Comparison of ENCODE assay signal across 1 cellular context in the genomic region with DNA sequence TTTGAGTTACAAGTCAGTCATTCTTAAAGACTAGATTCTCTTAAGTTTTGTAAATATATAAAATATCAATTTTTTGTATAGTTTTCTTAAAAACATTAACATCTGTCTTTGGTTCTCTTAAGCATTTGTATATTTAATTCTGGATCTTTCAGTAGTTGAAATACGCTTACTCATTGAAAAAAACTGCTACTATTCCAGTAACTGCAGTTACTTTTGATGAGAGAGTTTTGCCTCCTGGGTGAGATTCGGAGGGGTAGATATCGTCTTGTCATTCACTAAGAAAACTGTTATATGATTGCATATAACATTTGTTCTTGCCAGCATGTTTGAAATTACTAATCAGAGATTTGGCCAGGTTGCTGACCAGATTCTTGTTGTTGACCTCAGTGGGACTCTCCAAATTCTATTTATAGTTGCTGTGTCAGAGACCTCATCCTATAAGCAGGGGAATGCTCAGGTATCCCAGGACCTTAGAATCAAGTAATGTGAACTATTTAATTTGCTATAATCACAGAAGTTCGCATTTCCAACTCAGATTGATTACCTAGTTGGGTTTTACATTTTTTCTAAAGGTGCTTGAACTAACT.
TF ChIP-seq lines count a peak whose summit lies in the region.

No MANE protein-coding gene starts in this region.

TF ChIP-seq in K562, 482 proteins besides CTCF, POLR2A, EP300 and RAD21 (continued from another document):
- TF ChIP-seq ZNF512 (tag; IDR thresholded peaks at IDR 0.05) = no peak
- no peak for TF ChIP-seq RBM25 (IDR thresholded peaks at IDR 0.05; ENCODE audit: low read depth, low read length, severe bottlenecking)
- TF ChIP-seq MAFK (IDR thresholded peaks at IDR 0.05; ENCODE audit: low read length) = peak; percentile 68; the same call in 1 of the 2 replicates
- TF ChIP-seq TSC22D4 (tag; IDR thresholded peaks at IDR 0.05) = no peak
- TF ChIP-seq HDAC8 (tag; IDR thresholded peaks at IDR 0.05) = no peak
- TF ChIP-seq ZNF24 (IDR thresholded peaks at IDR 0.05) = no peak
- peak; percentile 47; the same call in 1 of the 2 replicates for TF ChIP-seq MEF2A (IDR thresholded peaks at IDR 0.05; ENCODE audit: control insufficient read depth, low read depth, low read length)
- no peak for TF ChIP-seq CBFB (CRISPR knock-in tag; IDR thresholded peaks at IDR 0.05)
- no peak for TF ChIP-seq HEY1 (CRISPR knock-in tag; IDR thresholded peaks at IDR 0.05; ENCODE audit: borderline replicate concordance)
- TF ChIP-seq, protein P1, sequence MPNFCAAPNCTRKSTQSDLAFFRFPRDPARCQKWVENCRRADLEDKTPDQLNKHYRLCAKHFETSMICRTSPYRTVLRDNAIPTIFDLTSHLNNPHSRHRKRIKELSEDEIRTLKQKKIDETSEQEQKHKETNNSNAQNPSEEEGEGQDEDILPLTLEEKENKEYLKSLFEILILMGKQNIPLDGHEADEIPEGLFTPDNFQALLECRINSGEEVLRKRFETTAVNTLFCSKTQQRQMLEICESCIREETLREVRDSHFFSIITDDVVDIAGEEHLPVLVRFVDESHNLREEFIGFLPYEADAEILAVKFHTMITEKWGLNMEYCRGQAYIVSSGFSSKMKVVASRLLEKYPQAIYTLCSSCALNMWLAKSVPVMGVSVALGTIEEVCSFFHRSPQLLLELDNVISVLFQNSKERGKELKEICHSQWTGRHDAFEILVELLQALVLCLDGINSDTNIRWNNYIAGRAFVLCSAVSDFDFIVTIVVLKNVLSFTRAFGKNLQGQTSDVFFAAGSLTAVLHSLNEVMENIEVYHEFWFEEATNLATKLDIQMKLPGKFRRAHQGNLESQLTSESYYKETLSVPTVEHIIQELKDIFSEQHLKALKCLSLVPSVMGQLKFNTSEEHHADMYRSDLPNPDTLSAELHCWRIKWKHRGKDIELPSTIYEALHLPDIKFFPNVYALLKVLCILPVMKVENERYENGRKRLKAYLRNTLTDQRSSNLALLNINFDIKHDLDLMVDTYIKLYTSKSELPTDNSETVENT (CRISPR knock-in tag; IDR thresholded peaks at IDR 0.05) = no peak
- TF ChIP-seq SNRNP70 (optimal IDR thresholded peaks at IDR 0.05; ENCODE audit: low read depth, low read length) = no peak
- peak; percentile 46 for TF ChIP-seq NFE2 (IDR thresholded peaks at IDR 0.05; ENCODE audit: low read depth)
- TF ChIP-seq, protein P2, sequence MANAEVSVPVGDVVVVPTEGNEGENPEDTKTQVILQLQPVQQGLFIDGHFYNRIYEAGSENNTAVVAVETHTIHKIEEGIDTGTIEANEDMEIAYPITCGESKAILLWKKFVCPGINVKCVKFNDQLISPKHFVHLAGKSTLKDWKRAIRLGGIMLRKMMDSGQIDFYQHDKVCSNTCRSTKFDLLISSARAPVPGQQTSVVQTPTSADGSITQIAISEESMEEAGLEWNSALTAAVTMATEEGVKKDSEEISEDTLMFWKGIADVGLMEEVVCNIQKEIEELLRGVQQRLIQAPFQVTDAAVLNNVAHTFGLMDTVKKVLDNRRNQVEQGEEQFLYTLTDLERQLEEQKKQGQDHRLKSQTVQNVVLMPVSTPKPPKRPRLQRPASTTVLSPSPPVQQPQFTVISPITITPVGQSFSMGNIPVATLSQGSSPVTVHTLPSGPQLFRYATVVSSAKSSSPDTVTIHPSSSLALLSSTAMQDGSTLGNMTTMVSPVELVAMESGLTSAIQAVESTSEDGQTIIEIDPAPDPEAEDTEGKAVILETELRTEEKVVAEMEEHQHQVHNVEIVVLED (CRISPR knock-in tag; IDR thresholded peaks at IDR 0.05) = no peak
- TF ChIP-seq, protein P3, sequence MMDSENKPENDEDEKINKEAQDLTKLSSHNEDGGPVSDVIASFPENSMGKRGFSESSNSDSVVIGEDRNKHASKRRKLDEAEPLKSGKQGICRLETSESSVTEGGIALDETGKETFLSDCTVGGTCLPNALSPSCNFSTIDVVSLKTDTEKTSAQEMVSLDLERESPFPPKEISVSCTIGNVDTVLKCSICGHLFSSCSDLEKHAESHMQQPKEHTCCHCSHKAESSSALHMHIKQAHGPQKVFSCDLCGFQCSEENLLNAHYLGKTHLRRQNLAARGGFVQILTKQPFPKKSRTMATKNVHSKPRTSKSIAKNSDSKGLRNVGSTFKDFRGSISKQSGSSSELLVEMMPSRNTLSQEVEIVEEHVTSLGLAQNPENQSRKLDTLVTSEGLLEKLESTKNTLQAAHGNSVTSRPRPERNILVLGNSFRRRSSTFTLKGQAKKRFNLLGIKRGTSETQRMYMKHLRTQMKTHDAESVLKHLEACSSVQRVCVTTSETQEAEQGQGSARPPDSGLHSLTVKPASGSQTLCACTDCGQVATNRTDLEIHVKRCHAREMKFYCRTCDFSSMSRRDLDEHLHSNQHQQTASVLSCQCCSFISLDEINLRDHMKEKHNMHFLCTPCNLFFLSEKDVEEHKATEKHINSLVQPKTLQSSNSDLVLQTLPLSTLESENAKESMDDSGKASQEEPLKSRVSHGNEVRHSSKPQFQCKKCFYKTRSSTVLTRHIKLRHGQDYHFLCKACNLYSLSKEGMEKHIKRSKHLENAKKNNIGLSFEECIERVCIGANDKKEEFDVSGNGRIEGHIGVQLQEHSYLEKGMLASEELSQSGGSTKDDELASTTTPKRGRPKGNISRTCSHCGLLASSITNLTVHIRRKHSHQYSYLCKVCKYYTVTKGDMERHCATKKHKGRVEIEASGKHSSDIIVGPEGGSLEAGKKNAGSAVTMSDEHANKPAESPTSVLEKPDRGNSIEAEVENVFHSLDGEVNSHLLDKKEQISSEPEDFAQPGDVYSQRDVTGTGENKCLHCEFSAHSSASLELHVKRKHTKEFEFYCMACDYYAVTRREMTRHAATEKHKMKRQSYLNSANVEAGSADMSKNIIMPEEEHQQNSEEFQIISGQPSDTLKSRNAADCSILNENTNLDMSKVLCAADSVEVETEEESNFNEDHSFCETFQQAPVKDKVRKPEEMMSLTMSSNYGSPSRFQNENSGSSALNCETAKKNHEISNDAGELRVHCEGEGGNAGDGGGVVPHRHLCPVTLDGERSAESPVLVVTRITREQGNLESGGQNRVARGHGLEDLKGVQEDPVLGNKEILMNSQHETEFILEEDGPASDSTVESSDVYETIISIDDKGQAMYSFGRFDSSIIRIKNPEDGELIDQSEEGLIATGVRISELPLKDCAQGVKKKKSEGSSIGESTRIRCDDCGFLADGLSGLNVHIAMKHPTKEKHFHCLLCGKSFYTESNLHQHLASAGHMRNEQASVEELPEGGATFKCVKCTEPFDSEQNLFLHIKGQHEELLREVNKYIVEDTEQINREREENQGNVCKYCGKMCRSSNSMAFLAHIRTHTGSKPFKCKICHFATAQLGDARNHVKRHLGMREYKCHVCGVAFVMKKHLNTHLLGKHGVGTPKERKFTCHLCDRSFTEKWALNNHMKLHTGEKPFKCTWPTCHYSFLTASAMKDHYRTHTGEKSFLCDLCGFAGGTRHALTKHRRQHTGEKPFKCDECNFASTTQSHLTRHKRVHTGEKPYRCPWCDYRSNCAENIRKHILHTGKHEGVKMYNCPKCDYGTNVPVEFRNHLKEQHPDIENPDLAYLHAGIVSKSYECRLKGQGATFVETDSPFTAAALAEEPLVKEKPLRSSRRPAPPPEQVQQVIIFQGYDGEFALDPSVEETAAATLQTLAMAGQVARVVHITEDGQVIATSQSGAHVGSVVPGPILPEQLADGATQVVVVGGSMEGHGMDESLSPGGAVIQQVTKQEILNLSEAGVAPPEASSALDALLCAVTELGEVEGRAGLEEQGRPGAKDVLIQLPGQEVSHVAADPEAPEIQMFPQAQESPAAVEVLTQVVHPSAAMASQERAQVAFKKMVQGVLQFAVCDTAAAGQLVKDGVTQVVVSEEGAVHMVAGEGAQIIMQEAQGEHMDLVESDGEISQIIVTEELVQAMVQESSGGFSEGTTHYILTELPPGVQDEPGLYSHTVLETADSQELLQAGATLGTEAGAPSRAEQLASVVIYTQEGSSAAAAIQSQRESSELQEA (IDR thresholded peaks at IDR 0.05; ENCODE audit: low read depth) = no peak
- 0 out of 2 replicates have a peak, but pooled peaks have one; percentile 13 for TF ChIP-seq ATF3 (IDR thresholded peaks at IDR 0.05)
- no peak for TF ChIP-seq ATF3 (CRISPR knock-in tag; conservative IDR thresholded peaks at IDR 0.05)
- no peak for TF ChIP-seq FOXJ3 (CRISPR knock-in tag; IDR thresholded peaks at IDR 0.05)
- TF ChIP-seq, protein P4, sequence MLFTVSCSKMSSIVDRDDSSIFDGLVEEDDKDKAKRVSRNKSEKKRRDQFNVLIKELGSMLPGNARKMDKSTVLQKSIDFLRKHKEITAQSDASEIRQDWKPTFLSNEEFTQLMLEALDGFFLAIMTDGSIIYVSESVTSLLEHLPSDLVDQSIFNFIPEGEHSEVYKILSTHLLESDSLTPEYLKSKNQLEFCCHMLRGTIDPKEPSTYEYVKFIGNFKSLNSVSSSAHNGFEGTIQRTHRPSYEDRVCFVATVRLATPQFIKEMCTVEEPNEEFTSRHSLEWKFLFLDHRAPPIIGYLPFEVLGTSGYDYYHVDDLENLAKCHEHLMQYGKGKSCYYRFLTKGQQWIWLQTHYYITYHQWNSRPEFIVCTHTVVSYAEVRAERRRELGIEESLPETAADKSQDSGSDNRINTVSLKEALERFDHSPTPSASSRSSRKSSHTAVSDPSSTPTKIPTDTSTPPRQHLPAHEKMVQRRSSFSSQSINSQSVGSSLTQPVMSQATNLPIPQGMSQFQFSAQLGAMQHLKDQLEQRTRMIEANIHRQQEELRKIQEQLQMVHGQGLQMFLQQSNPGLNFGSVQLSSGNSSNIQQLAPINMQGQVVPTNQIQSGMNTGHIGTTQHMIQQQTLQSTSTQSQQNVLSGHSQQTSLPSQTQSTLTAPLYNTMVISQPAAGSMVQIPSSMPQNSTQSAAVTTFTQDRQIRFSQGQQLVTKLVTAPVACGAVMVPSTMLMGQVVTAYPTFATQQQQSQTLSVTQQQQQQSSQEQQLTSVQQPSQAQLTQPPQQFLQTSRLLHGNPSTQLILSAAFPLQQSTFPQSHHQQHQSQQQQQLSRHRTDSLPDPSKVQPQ (CRISPR knock-in tag; IDR thresholded peaks at IDR 0.05; ENCODE audit: borderline replicate concordance) = no peak
- TF ChIP-seq LEF1 (IDR thresholded peaks at IDR 0.05) = no peak
- peak; percentile 97 for TF ChIP-seq ZNF316 (IDR thresholded peaks at IDR 0.05)
- no peak for TF ChIP-seq PHB (CRISPR knock-in tag; IDR thresholded peaks at IDR 0.05)
- no peak for TF ChIP-seq DACH1 (IDR thresholded peaks at IDR 0.05; ENCODE audit: partially characterized antibody)
- no peak for TF ChIP-seq MXI1 (IDR thresholded peaks at IDR 0.05; ENCODE audit: low read depth, low read length)
- TF ChIP-seq C11orf30 (IDR thresholded peaks at IDR 0.05; ENCODE audit: low read depth) = peak; percentile 94
- no peak for TF ChIP-seq ZHX1 (conservative IDR thresholded peaks at IDR 0.05; ENCODE audit: low read length)
- TF ChIP-seq ZNF830 (CRISPR knock-in tag; IDR thresholded peaks at IDR 0.05) = no peak
- peak; percentile 87 for TF ChIP-seq MAFG (tag; conservative IDR thresholded peaks at IDR 0.05)
- TF ChIP-seq ZNF134 (CRISPR knock-in tag; conservative IDR thresholded peaks at IDR 0.05) = no peak
